14 cellular contexts compared by ENCODE assay signal in the genomic region with DNA sequence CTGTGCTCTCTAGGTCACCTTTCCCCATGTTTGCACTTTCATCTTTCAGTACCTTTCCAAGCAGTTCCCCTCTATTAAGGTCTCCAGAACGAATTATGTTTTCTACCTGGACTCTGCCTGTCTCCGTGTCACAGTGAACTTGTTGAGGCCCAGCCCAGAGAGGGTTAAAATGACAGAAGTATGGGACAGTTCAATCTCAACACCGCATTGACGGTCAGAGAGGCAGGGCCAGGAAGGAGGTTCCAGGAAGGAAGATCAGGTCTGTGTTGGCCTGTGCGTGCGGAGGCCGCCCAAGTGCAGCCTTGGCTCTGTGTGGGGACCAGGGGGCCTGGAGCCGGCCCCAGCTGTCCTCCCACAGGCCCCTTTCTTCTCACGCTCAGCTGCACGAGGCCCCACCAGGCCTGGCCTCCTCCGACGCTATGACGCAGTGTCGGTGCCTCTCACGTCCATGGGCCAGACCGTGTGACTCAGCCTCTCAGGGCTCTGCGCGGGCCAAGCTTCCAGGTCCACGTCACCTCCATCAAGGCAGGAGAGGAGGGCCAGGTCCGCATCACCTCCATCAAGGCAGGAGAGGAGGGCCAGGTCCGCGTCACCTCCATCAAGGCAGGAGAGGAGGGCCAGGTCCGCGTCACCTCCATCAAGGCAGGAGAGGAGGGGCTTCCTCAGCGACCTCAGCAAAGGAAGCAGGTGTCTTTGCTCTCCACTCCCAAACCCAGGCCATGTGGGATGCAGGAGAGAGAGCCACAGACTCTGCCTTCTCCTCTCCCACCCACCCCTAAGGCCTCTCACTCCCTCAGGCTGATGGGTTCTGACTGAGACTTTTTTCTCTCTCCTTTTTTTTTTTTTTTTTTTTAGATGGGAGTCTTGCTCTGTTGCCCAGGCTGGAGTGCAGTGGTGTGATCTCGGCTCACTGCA.
DNase-seq lines count a peak whose midpoint lies in the region; ATAC-seq and TF ChIP-seq lines count a peak whose summit lies in the region.
"Had no signal": no experiment of that assay in that cellular context is flagged by ENCODE, and none has a peak within 500 bp of the region (broad histone marks: within the 10 kb centered on the region; RNA-seq: fewer than 3 reads in every experiment).

No MANE protein-coding gene starts in this region.

- H3K9ac ChIP-seq in PC-3 (ENCODE audit: low read length): no peak overlapping the region

- CTCF ChIA-PET in HEK293 (lab: Yijun Ruan, JAX): no interaction called here
- CTCF ChIA-PET in PC-3 (lab: Charles Lee): no interaction called here

- POLR2A ChIA-PET in HEK293 (lab: Yijun Ruan, JAX): no interaction called here
- POLR2A ChIA-PET in PC-3 (lab: Charles Lee; ENCODE audit: unreplicated experiment): no interaction called here

- intact Hi-C loops in right cardiac atrium (cut with DNase I): loop anchor here in 2 of 4 donors (5.0 kb wide), 2 partner anchors 126 to 131 kb away; a partner anchor contains a TSS
- intact Hi-C loops in psoas muscle (cut with DNase I): loop anchor here (2.0 to 5.0 kb wide), 4 partner anchors 44 to 271 kb away; a partner anchor contains a TSS
- intact Hi-C loops in PC-3 (cut with micrococcal nuclease): no loop called here

- H3K27me3 ChIP-seq in right cardiac atrium (ENCODE audit: control insufficient read depth, insufficient read depth) (no peaks in the 10 kb centered on the region), psoas muscle (ENCODE audit: insufficient read depth in 3 of 3, low read length in 2 of 3) (no peaks in the 10 kb centered on the region), PC-3 (ENCODE audit: low read length) (no peaks in the 10 kb centered on the region)
- H3K27me3 ChIP-seq: SJCRH30 had no signal

- no peaks in the 10 kb centered on the region for H3F3A ChIP-seq in PC-3 (ENCODE audit: low read length, unreplicated experiment)

- H3K36me3 ChIP-seq in HEK293 (ENCODE audit: control insufficient read depth in 2 of 2, insufficient read depth in 1 of 2, low read length in 2 of 2): no peaks in the 10 kb centered on the region
- no peaks in the 10 kb centered on the region for H3K36me3 ChIP-seq in psoas muscle (ENCODE audit: insufficient read depth in 1 of 2, low read depth in 1 of 2)
- no peaks in the 10 kb centered on the region for H3K36me3 ChIP-seq in PC-3 (ENCODE audit: low read depth, low read length)
- H3K36me3 ChIP-seq: SJCRH30 had no signal

- WGBS in right cardiac atrium: 50% methylated on average over 26 of the region's 26 CpGs
- WGBS in psoas muscle, 3 donors: 74 to 85% (median 84%) methylated on average over 24 to 26 of the region's 26 CpGs

- H3K4me1 ChIP-seq in HEK293 (ENCODE audit: control insufficient read depth, insufficient read depth, low read length) (no peaks in the 10 kb centered on the region), right cardiac atrium (ENCODE audit: control insufficient read depth, insufficient read depth, low read length) (peaks cover 17% of the 10 kb centered on the region), psoas muscle (peaks cover 35% of the 10 kb centered on the region), PC-3 (ENCODE audit: insufficient read depth, low read length) (peaks cover 9% of the 10 kb centered on the region; the same call in 1 of the 2 replicates)

- no TSS peak for BruUV-seq in PC-3 (replicated peaks; lab: Mats Ljungman, UMichigan)

- H3K79me2 ChIP-seq in PC-3 (ENCODE audit: low read length): no peaks in the 10 kb centered on the region

- ATAC-seq in right cardiac atrium (peak; percentile 22 to 46), psoas muscle (no peak), PC-3 (no peak)
- ATAC-seq: stimulated activated naive CD8-positive, alpha-beta T cell treated with anti-CD3 and anti-CD28 coated beads, Interleukin-15, amount 100 ng/mL, for 72 hours had no signal

- H3K9me3 ChIP-seq in HEK293 (ENCODE audit: control insufficient read depth, insufficient read depth, low read depth, low read length): no peaks in the 10 kb centered on the region
- no peaks in the 10 kb centered on the region for H3K9me3 ChIP-seq in right cardiac atrium (ENCODE audit: control insufficient read depth, low read length)
- H3K9me3 ChIP-seq in psoas muscle: no peaks in the 10 kb centered on the region
- H3K9me3 ChIP-seq in PC-3 (ENCODE audit: low read length): no peaks in the 10 kb centered on the region
- H3K9me3 ChIP-seq: SJCRH30 had no signal

- no peak overlapping the region for H3K4me2 ChIP-seq in PC-3 (ENCODE audit: low read length)

- TF ChIP-seq CTCF in HEK293 (tag by site-specific recombination; IDR thresholded peaks at IDR 0.05) (no peak), coronary artery (IDR thresholded peaks at IDR 0.05) (no peak), psoas muscle (IDR thresholded peaks at IDR 0.05) (no peak), PC-3 (conservative IDR thresholded peaks at IDR 0.05; ENCODE audit: low read depth, low read length) (no peak)

- H3K4me3 ChIP-seq in HEK293 (ENCODE audit: low read depth, low read length) (no peak overlapping the region), coronary artery (no peak overlapping the region), right cardiac atrium (ENCODE audit: low read length) (no peak overlapping the region), psoas muscle (no peak overlapping the region), PC-3 (ENCODE audit: low read length) (no peak overlapping the region)
- H3K4me3 ChIP-seq: SJCRH30 had no signal

- no peaks in the 10 kb centered on the region for H4K20me1 ChIP-seq in PC-3 (ENCODE audit: low read length)

- no peak overlapping the region for H2AFZ ChIP-seq in PC-3 (ENCODE audit: low read length)

- no peaks in the 10 kb centered on the region for H3K9me2 ChIP-seq in PC-3 (replicated peaks; ENCODE audit: low read length)

- H3K27ac ChIP-seq in HEK293 (ENCODE audit: extremely low read depth, low read depth, low read length) (no peak overlapping the region), coronary artery (peak overlapping the region in 1 of 2 donors; percentile 29), right cardiac atrium (ENCODE audit: low read length) (peak overlapping the region; percentile 13), psoas muscle (no peak overlapping the region), PC-3 (ENCODE audit: low read length) (no peak overlapping the region)
- H3K27ac ChIP-seq: SJCRH30 had no signal

- DNase-seq in coronary artery (ENCODE audit: low spot score) (peak; percentile 80), right cardiac atrium (peak; percentile 92 to 93 (median 92)), psoas muscle (peak; percentile 77 to 78), PC-3 (no peak), amniotic stem cell (lab: John Stamatoyannopoulos, UW) (no peak), SKM-1 treated with dmso at 0.1 percent for 144 hours (lab: John Stamatoyannopoulos, UW; ENCODE audit: unreplicated experiment) (no peak)
- no peak for DNase-seq in stimulated activated CD4-positive, alpha-beta T cell treated with anti-CD3 and anti-CD28 coated beads, Interleukin-4, amount 100 ng/mL, for 1 hour
- DNase-seq: activated naive CD4-positive, alpha-beta T cell treated with Interleukin-2 at 50 U/mL for 16 hours; caudate nucleus; kidney glomerular epithelial cell; NCI-H2081 treated with DMSO at 0.1 percent for 48 hours; SJCRH30; stimulated activated naive CD8-positive, alpha-beta T cell treated with anti-CD3 and anti-CD28 coated beads, Interleukin-15, amount 100 ng/mL, for 72 hours had no signal

TF ChIP-seq in HEK293, 187 proteins besides CTCF, POLR2A, EP300 and RAD21:
- TF ChIP-seq ZFHX2 (tag by site-specific recombination; conservative IDR thresholded peaks at IDR 0.05) (0 out of 2 replicates have a peak, but pooled peaks have one; percentile 2), ZBTB20 (tag by site-specific recombination; IDR thresholded peaks at IDR 0.05) (no peak)
- TF ChIP-seq, protein P1, sequence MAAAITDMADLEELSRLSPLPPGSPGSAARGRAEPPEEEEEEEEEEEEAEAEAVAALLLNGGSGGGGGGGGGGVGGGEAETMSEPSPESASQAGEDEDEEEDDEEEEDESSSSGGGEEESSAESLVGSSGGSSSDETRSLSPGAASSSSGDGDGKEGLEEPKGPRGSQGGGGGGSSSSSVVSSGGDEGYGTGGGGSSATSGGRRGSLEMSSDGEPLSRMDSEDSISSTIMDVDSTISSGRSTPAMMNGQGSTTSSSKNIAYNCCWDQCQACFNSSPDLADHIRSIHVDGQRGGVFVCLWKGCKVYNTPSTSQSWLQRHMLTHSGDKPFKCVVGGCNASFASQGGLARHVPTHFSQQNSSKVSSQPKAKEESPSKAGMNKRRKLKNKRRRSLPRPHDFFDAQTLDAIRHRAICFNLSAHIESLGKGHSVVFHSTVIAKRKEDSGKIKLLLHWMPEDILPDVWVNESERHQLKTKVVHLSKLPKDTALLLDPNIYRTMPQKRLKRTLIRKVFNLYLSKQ (tag by site-specific recombination; IDR thresholded peaks at IDR 0.05; ENCODE audit: borderline replicate concordance): no peak

Comparison
In these comparisons a context has a peak if more than half of its experiments do, and no peak if none do; other contexts are left out.
1. DNase-seq: peak in coronary artery (single experiment), right cardiac atrium (3 of 3) and psoas muscle (2 of 2); none in PC-3 (single experiment), stimulated activated CD4-positive, alpha-beta T cell treated with anti-CD3 and anti-CD28 coated beads, Interleukin-4, amount 100 ng/mL, for 1 hour (single experiment), amniotic stem cell (single experiment) and SKM-1 treated with dmso at 0.1 percent for 144 hours (single experiment).
2. ATAC-seq: peak in right cardiac atrium (2 of 2); none in psoas muscle (0 of 4) and PC-3 (single experiment).